In the genomic region with DNA sequence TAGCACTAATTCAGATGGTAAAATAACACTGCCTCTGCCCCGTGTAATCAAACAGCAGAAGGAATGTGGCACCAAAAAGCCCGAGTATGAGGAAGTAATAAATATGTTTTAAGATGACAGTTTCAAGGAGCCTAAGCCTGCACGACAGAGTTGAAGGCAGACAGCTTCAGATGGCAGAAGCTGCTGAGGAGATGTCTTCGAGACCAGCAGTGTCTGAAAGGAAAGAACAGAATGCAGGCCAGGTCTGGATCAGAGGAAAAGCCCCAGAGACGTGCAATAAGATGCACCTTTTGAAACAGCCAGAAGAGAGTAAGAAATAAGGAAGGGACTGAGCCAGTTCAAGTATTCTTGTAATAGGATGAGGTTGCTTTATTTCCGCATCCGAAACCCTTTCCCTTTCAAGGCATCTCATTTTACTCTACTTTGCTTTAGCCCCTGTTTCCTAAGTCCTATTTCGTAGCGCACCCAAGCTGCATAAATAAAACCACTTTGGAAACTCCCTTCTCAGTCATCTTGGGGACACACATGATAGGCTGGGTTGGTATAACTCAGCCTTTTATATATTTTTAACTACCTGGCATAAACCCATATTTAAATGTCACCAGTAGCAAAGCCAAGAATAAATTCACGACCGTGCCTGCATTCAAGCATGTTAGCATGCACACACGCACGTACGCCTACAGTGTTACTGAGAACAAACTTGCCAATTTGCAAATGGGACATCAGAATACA, we compare ENCODE assay signal across 21 cellular contexts.
DNase-seq lines count a peak whose midpoint lies in the region; ATAC-seq and TF ChIP-seq lines count a peak whose summit lies in the region.
"Had no signal": no experiment of that assay in that cellular context is flagged by ENCODE, and none has a peak within 500 bp of the region (broad histone marks: within the 10 kb centered on the region; RNA-seq: fewer than 3 reads in every experiment).

No MANE protein-coding gene starts in this region.

- in situ Hi-C loops in KBM-7 (cut with MboI; ENCODE audit: low pct_unique_long_range_greater_than_20kb, low sequenced_read_pairs): no loop called here

- peak; percentile 63 for ATAC-seq in GM18498 (IDR thresholded peaks at IDR 0.05; ENCODE audit: unreplicated experiment)
- peak; percentile 74 for ATAC-seq in GM21717 (IDR thresholded peaks at IDR 0.05; ENCODE audit: unreplicated experiment)
- ATAC-seq: effector memory CD8-positive, alpha-beta T cell; heart left ventricle; lower lobe of right lung had no signal

- H3K4me3 Mint-ChIP-seq in brain: peak overlapping the region in 2 of 5 experiments; percentile 42 to 53
- no peak overlapping the region for H3K4me3 Mint-ChIP-seq in activated naive CD8-positive, alpha-beta T cell treated with anti-CD3 and anti-CD28 coated beads for 36 hours
- H3K4me3 Mint-ChIP-seq: CD4-positive, alpha-beta T cell; effector memory CD8-positive, alpha-beta T cell; immature natural killer cell had no signal

- H3K4me3 ChIP-seq in BE2C (ENCODE audit: low read depth, low read length): no peak overlapping the region
- H3K4me3 ChIP-seq: GM23248, heart left ventricle, lower lobe of right lung, Peyer's patch had no signal

- peak; percentile 20 for DNase-seq in KBM-7
- DNase-seq in occipital lobe (lab: John Stamatoyannopoulos, UW): no peak
- no peak for DNase-seq in GM10266 (ENCODE audit: extremely low spot score)
- DNase-seq in BE2C: no peak
- no peak for DNase-seq in activated naive CD8-positive, alpha-beta T cell treated with anti-CD3 and anti-CD28 coated beads for 36 hours
- DNase-seq: activated CD4-positive, alpha-beta T cell treated with anti-CD3 and anti-CD28 coated beads, Interleukin-2, amount 50 U/mL, for 1 hour; activated T-cell treated with anti-CD3 and anti-CD28 coated beads for 4 hours; CD4-positive, alpha-beta T cell; cerebellar nuclear complex; effector memory CD8-positive, alpha-beta T cell; GM23248; immature natural killer cell; lower lobe of right lung; NCI-H2171 treated with DMSO at 0.1 percent for 48 hours; Peyer's patch; SK-N-SH; stimulated activated CD4-positive, alpha-beta T cell treated with anti-CD3 and anti-CD28 coated beads, Interleukin-1b, Interleukin-23, amount 100 ng/mL, for 48 hours had no signal

- peaks cover 37% of the 10 kb centered on the region for H3K4me1 Mint-ChIP-seq in brain
- no peaks in the 10 kb centered on the region for H3K4me1 Mint-ChIP-seq in activated naive CD8-positive, alpha-beta T cell treated with anti-CD3 and anti-CD28 coated beads for 36 hours
- H3K4me1 Mint-ChIP-seq: immature natural killer cell had no signal

- no peaks in the 10 kb centered on the region for H3K36me3 Mint-ChIP-seq in brain
- no peaks in the 10 kb centered on the region for H3K36me3 Mint-ChIP-seq in activated naive CD8-positive, alpha-beta T cell treated with anti-CD3 and anti-CD28 coated beads for 36 hours
- H3K36me3 Mint-ChIP-seq: immature natural killer cell had no signal

- no peak for TF ChIP-seq CTCF in brain (conservative IDR thresholded peaks at IDR 0.05)
- TF ChIP-seq CTCF in GM10266 (IDR thresholded peaks at IDR 0.05; ENCODE audit: control insufficient read depth, insufficient read depth, low read depth, missing control alignments): no peak
- TF ChIP-seq CTCF in BE2C (IDR thresholded peaks at IDR 0.05; ENCODE audit: low read depth, low read length): no peak

- no peaks in the 10 kb centered on the region for H3K27me3 ChIP-seq in BE2C
- H3K27me3 ChIP-seq: heart left ventricle, Peyer's patch had no signal

- H3K9me3 Mint-ChIP-seq in brain: no peaks in the 10 kb centered on the region
- no peaks in the 10 kb centered on the region for H3K9me3 Mint-ChIP-seq in activated naive CD8-positive, alpha-beta T cell treated with anti-CD3 and anti-CD28 coated beads for 36 hours
- H3K9me3 Mint-ChIP-seq: CD4-positive, alpha-beta T cell had no signal

- no peaks in the 10 kb centered on the region for H3K9me3 ChIP-seq in BE2C
- H3K9me3 ChIP-seq: heart left ventricle, lower lobe of right lung, Peyer's patch, SK-N-SH had no signal

- no peaks in the 10 kb centered on the region for H3K36me3 ChIP-seq in BE2C
- H3K36me3 ChIP-seq: heart left ventricle, lower lobe of right lung, Peyer's patch had no signal

- H3K4me1 ChIP-seq in BE2C: no peaks in the 10 kb centered on the region
- H3K4me1 ChIP-seq: lower lobe of right lung, Peyer's patch had no signal

- H3K27me3 Mint-ChIP-seq in brain: no peaks in the 10 kb centered on the region
- H3K27me3 Mint-ChIP-seq in activated naive CD8-positive, alpha-beta T cell treated with anti-CD3 and anti-CD28 coated beads for 36 hours: peaks cover 6% of the 10 kb centered on the region
- H3K27me3 Mint-ChIP-seq: CD4-positive, alpha-beta T cell; effector memory CD8-positive, alpha-beta T cell had no signal

- peak overlapping the region; percentile 24 to 98 (median 67) for H3K27ac Mint-ChIP-seq in brain
- H3K27ac Mint-ChIP-seq in activated naive CD8-positive, alpha-beta T cell treated with anti-CD3 and anti-CD28 coated beads for 36 hours: no peak overlapping the region
- H3K27ac Mint-ChIP-seq: CD4-positive, alpha-beta T cell; effector memory CD8-positive, alpha-beta T cell; immature natural killer cell had no signal
